17 cellular contexts compared by ENCODE assay signal in genomic region chr7:155203059-155203881, GRCh38.
DNase-seq lines count a peak whose midpoint lies in the region; ATAC-seq and TF ChIP-seq lines count a peak whose summit lies in the region.
"Had no signal": no experiment of that assay in that cellular context is flagged by ENCODE, and none has a peak within 500 bp of the region (broad histone marks: within the 10 kb centered on the region; RNA-seq: fewer than 3 reads in every experiment).

No MANE protein-coding gene starts in this region.

- H2AFZ ChIP-seq in Loucy (ENCODE audit: low read length) (peak overlapping the region; percentile 20; the same call in 1 of the 2 replicates), osteoblast (ENCODE audit: low read length) (no peak overlapping the region), neural progenitor cell (replicated peaks) (no peak overlapping the region)

- H3K9me2 ChIP-seq in Loucy (replicated peaks; ENCODE audit: low read depth, low read length), result no peaks in the 10 kb centered on the region

- TF ChIP-seq CTCF in Loucy (conservative IDR thresholded peaks at IDR 0.05; ENCODE audit: low read length) (no peak), osteoblast (IDR thresholded peaks at IDR 0.05; ENCODE audit: extremely low read depth, low read depth, low read length) (no peak), neural progenitor cell (IDR thresholded peaks at IDR 0.05) (no peak)

- no peaks in the 10 kb centered on the region; the same call in 1 of the 2 replicates for H3K79me2 ChIP-seq in Loucy (ENCODE audit: insufficient read depth, low read length)
- H3K79me2 ChIP-seq in osteoblast (ENCODE audit: insufficient read depth, low read length), result no peaks in the 10 kb centered on the region
- no peaks in the 10 kb centered on the region for H3K79me2 ChIP-seq in neural progenitor cell (ENCODE audit: low read depth)

- peak overlapping the region; percentile 42 for H3K27ac Mint-ChIP-seq in central memory CD8-positive, alpha-beta T cell (ENCODE audit: low read depth)
- no peak overlapping the region for H3K27ac Mint-ChIP-seq in neural progenitor cell
- H3K27ac Mint-ChIP-seq: HFFc6 had no signal

- H4K20me1 ChIP-seq in Loucy (ENCODE audit: insufficient read depth, low read length, poor library complexity, severe bottlenecking), result no peaks in the 10 kb centered on the region
- no peaks in the 10 kb centered on the region for H4K20me1 ChIP-seq in osteoblast (ENCODE audit: insufficient read depth, low read length)
- no peaks in the 10 kb centered on the region for H4K20me1 ChIP-seq in neural progenitor cell (ENCODE audit: low read depth)

- H3K27me3 ChIP-seq in Loucy (ENCODE audit: insufficient read depth, low read length, poor library complexity, severe bottlenecking) (no peaks in the 10 kb centered on the region), osteoblast (ENCODE audit: insufficient read depth, low read length) (no peaks in the 10 kb centered on the region), neural progenitor cell (no peaks in the 10 kb centered on the region)

- H3K9ac ChIP-seq in Loucy (ENCODE audit: low read depth, low read length, poor library complexity, severe bottlenecking) (peak overlapping the region; percentile 93), neural progenitor cell (no peak overlapping the region)

- H3K4me3 ChIP-seq in Loucy (ENCODE audit: low read length, poor library complexity, severe bottlenecking) (no peak overlapping the region), osteoblast (ENCODE audit: insufficient read depth, low read length) (no peak overlapping the region), neural progenitor cell (no peak overlapping the region)

- H3K4me1 ChIP-seq in Loucy (ENCODE audit: insufficient read depth, low read length, poor library complexity, severe bottlenecking) (peaks cover 38% of the 10 kb centered on the region), osteoblast (ENCODE audit: insufficient read depth, low read length) (peaks cover 35% of the 10 kb centered on the region), neural progenitor cell (no peaks in the 10 kb centered on the region)

- H3K27me3 Mint-ChIP-seq in central memory CD8-positive, alpha-beta T cell, result no peaks in the 10 kb centered on the region
- peaks cover 19% of the 10 kb centered on the region for H3K27me3 Mint-ChIP-seq in neural progenitor cell (ENCODE audit: insufficient read depth, low read depth)

- H3K36me3 ChIP-seq in Loucy (ENCODE audit: insufficient read depth, low read length) (no peaks in the 10 kb centered on the region), osteoblast (ENCODE audit: insufficient read depth, low read length) (no peaks in the 10 kb centered on the region), neural progenitor cell (no peaks in the 10 kb centered on the region)

- peaks cover 32% of the 10 kb centered on the region for H3K4me1 Mint-ChIP-seq in central memory CD8-positive, alpha-beta T cell
- peaks cover 19% of the 10 kb centered on the region for H3K4me1 Mint-ChIP-seq in neural progenitor cell

- H3K27ac ChIP-seq in osteoblast (ENCODE audit: low read depth, low read length) (peak overlapping the region; percentile 14), neural progenitor cell (no peak overlapping the region)
- H3K27ac ChIP-seq: 22Rv1, VCaP had no signal

- no peak for ATAC-seq in central memory CD8-positive, alpha-beta T cell (replicated peaks; ENCODE audit: extremely low read depth, poor library complexity, severe bottlenecking)
- ATAC-seq in HG03139 (IDR thresholded peaks at IDR 0.05; ENCODE audit: unreplicated experiment), result no peak
- ATAC-seq: esophagus mucosa had no signal

- H3K9me3 Mint-ChIP-seq in central memory CD8-positive, alpha-beta T cell, result no peaks in the 10 kb centered on the region
- peaks cover 31% of the 10 kb centered on the region for H3K9me3 Mint-ChIP-seq in neural progenitor cell

- no peak overlapping the region for H3K4me3 Mint-ChIP-seq in central memory CD8-positive, alpha-beta T cell
- H3K4me3 Mint-ChIP-seq in neural progenitor cell, result no peak overlapping the region
- H3K4me3 Mint-ChIP-seq: CD4-positive, CD25-positive, alpha-beta regulatory T cell; HFFc6 had no signal

- H3K4me2 ChIP-seq in Loucy (ENCODE audit: low read depth, low read length, poor library complexity, severe bottlenecking) (peak overlapping the region; percentile 72), osteoblast (ENCODE audit: insufficient read depth, low read length) (no peak overlapping the region), neural progenitor cell (no peak overlapping the region)

- peak; percentile 65 for DNase-seq in NCI-H1436 (lab: John Stamatoyannopoulos, UW)
- DNase-seq in NCI-H1436 treated with DMSO at 0.1 percent for 48 hours (lab: John Stamatoyannopoulos, UW), result no peak
- DNase-seq in central memory CD8-positive, alpha-beta T cell (ENCODE audit: low spot score in 2 of 2), result no peak
- DNase-seq in osteoblast (ENCODE audit: insufficient read length, low spot score, missing footprints), result peak; percentile 31
- DNase-seq in neural progenitor cell (ENCODE audit: low spot score), result no peak
- DNase-seq in NCI-H1105 (lab: John Stamatoyannopoulos, UW), result no peak
- DNase-seq: CD4-positive, CD25-positive, alpha-beta regulatory T cell; dermis blood vessel endothelial cell; HFFc6; KBM-7; NCI-H146; NCI-H446 had no signal

- H3F3A ChIP-seq in Loucy (ENCODE audit: low read depth), result peaks cover 5% of the 10 kb centered on the region; the same call in 1 of the 2 replicates
- no peaks in the 10 kb centered on the region for H3F3A ChIP-seq in neural progenitor cell (ENCODE audit: low read depth)

- H3K9me3 ChIP-seq in Loucy (ENCODE audit: insufficient read depth, low read depth, low read length) (no peaks in the 10 kb centered on the region), osteoblast (ENCODE audit: low read depth, low read length) (no peaks in the 10 kb centered on the region), neural progenitor cell (ENCODE audit: low read depth) (no peaks in the 10 kb centered on the region)

- peaks cover 9% of the 10 kb centered on the region for H3K36me3 Mint-ChIP-seq in central memory CD8-positive, alpha-beta T cell (ENCODE audit: insufficient read depth)
- H3K36me3 Mint-ChIP-seq in neural progenitor cell, result peaks cover 4% of the 10 kb centered on the region
- H3K36me3 Mint-ChIP-seq: CD4-positive, CD25-positive, alpha-beta regulatory T cell had no signal

Comparison
In these comparisons a context has a peak if more than half of its experiments do, and no peak if none do; other contexts are left out.
1. DNase-seq: peak in NCI-H1436 (single experiment) and osteoblast (single experiment); none in NCI-H1436 treated with DMSO at 0.1 percent for 48 hours (single experiment), central memory CD8-positive, alpha-beta T cell (0 of 2), neural progenitor cell (single experiment) and NCI-H1105 (single experiment).